In the genomic region with DNA sequence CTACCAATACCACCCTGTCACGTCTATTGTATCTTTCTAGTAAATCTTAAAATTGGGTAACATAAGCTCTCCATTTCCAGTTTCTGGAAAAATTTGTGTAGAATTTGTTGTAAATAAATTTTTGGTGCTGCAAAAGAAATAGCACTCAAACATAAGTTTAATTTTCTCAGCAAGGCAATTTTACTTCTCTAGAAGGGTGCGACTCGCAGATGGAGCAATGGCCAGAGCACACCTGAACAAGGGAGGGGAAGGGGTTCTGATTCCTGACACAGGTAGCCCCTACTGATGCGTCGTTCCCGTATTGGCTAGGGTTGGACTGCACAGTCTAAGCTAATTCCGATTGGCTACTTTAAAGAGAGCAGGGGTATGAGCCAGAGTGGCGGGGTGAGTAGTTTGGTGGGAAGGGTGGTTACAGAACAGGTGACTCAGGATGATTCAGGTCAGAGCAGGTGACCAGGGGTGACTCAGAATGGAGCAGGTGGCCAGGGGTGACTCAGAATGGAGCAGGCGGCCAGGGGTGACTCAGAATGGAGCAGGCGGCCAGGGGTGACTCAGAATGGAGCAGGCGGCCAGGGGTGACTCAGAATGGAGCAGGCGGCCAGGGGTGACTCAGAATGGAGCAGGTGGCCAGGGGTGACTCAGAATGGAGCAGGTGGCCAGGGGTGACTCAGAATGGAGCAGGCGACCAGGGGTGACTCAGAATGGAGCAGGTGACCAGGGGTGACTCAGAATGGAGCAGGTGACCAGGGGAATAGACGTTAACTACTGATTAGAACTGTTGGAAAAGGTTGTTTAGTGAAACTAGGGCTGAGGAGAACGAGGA, we compare ENCODE assay signal across 8 cellular contexts. TPM values are rescaled to one million over a fixed set of nuclear protein-coding genes. Genes with fewer than 3 reads are reported as not detected.
A peak's percentile ranks its signal among the peaks of the same experiment; 100 is the strongest.
DNase-seq lines count a peak whose midpoint lies in the region; ATAC-seq and TF ChIP-seq lines count a peak whose summit lies in the region.
"Not testable (repeated sequence)": the region's sequence is repeated elsewhere in the genome, so short reads cannot be mapped to it uniquely, and the experiment has no call there.

No MANE protein-coding gene starts in this region.

- peak overlapping the region; percentile 20 for H4K8ac ChIP-seq in neuronal stem cell (ENCODE audit: low read depth, low read length)

- H3K9me3 ChIP-seq in NT2/D1 (ENCODE audit: insufficient read depth, low read length), result peaks cover 20% of the 10 kb centered on the region
- H3K9me3 ChIP-seq in neuronal stem cell (replicated peaks in 1 of 2; ENCODE audit: control insufficient read depth in 2 of 2, insufficient read depth in 1 of 2, low read depth in 1 of 2, low read length in 2 of 2), result not testable (repeated sequence)

- H3K27me3 ChIP-seq in NT2/D1 (ENCODE audit: insufficient read depth, insufficient read length); neuronal stem cell (ENCODE audit: control insufficient read depth in 3 of 3, insufficient read depth in 3 of 3, low read depth in 1 of 3, low read length in 3 of 3): not testable (repeated sequence)

- not testable (repeated sequence) for TF ChIP-seq CTCF in astrocyte of the cerebellum (IDR thresholded peaks at IDR 0.05; ENCODE audit: low read depth, low read length, missing control alignments)

- not testable (repeated sequence) for H2BK15ac ChIP-seq in neuronal stem cell (ENCODE audit: low read length)

- DNase-seq in COLO668 (lab: John Stamatoyannopoulos, UW; ENCODE audit: unreplicated experiment), result peak; percentile 89
- peak; percentile 90 for DNase-seq in NT2/D1 (ENCODE audit: low read depth, low spot score)
- DNase-seq in activated CD4-positive, alpha-beta T cell treated with anti-CD3 and anti-CD28 coated beads, Interleukin-2, amount 50 U/mL, for 24 hours (ENCODE audit: low read depth in 1 of 2, low spot score in 1 of 2), result peak; percentile 64 to 74
- DNase-seq in astrocyte of the cerebellum (ENCODE audit: low read depth), result peak; percentile 84
- peak in 38 of 42 donors; percentile 30 to 87 (median 60) for DNase-seq in head of caudate nucleus
- peak; percentile 41 for DNase-seq in neuronal stem cell (ENCODE audit: low spot score)
- DNase-seq in stimulated activated CD8-positive, alpha-beta memory T cell treated with anti-CD3 and anti-CD28 coated beads, Interleukin-2, amount 100 ng/mL, for 1 hour (ENCODE audit: low read depth in 2 of 2), result peak; percentile 66 to 74

- H3K4ac ChIP-seq in neuronal stem cell (ENCODE audit: low read length), result not testable (repeated sequence)

- not testable (repeated sequence) for H2BK5ac ChIP-seq in neuronal stem cell (ENCODE audit: low read length)

- not testable (repeated sequence) for H3K4me3 ChIP-seq in NT2/D1 (ENCODE audit: insufficient read length, low read depth); astrocyte of the cerebellum (ENCODE audit: low read depth, low read length); neuronal stem cell (ENCODE audit: low read length in 2 of 2)

- not testable (repeated sequence) for H2BK12ac ChIP-seq in neuronal stem cell (ENCODE audit: low read length)

- WGBS in neuronal stem cell (ENCODE audit: extremely low coverage in 2 of 2, insufficient read length in 2 of 2, insufficient replicate concordance in 1 of 2), 2 donors, result no CpG with 5 or more reads among the region's 15 CpGs

- H3K9ac ChIP-seq in NT2/D1 (ENCODE audit: insufficient read length, low read depth); neuronal stem cell (ENCODE audit: low read depth, low read length, poor library complexity): not testable (repeated sequence)

- H3K23ac ChIP-seq in neuronal stem cell (ENCODE audit: low read depth, low read length, poor library complexity), result peak overlapping the region; percentile 13

- peak overlapping the region; percentile 6 for H3K18ac ChIP-seq in neuronal stem cell (ENCODE audit: low read length)

- not testable (repeated sequence) for H2AK5ac ChIP-seq in neuronal stem cell (ENCODE audit: low read depth, low read length)

- not testable (repeated sequence) for H3K79me1 ChIP-seq in neuronal stem cell (ENCODE audit: low read depth, low read length)

- H2BK120ac ChIP-seq in neuronal stem cell (ENCODE audit: low read depth, low read length), result not testable (repeated sequence)

- peak; percentile 42 for ATAC-seq in HG03175 (IDR thresholded peaks at IDR 0.05; ENCODE audit: unreplicated experiment)

- not testable (repeated sequence) for H4K91ac ChIP-seq in neuronal stem cell (ENCODE audit: low read depth, low read length, poor library complexity)

- H3K4me1 ChIP-seq in NT2/D1 (ENCODE audit: insufficient read depth, insufficient read length); neuronal stem cell (ENCODE audit: control insufficient read depth in 2 of 2, insufficient read depth in 1 of 2, low read depth in 1 of 2, low read length in 2 of 2): not testable (repeated sequence)

- intact Hi-C loops in head of caudate nucleus (cut with DNase I), result not testable (repeated sequence)

- not testable (repeated sequence) for H3K36me3 ChIP-seq in NT2/D1 (ENCODE audit: insufficient read depth, insufficient read length, low read length); neuronal stem cell (replicated peaks in 1 of 2; ENCODE audit: control insufficient read depth in 2 of 2, insufficient read depth in 2 of 2, low read length in 2 of 2)

- not testable (repeated sequence) for H2AFZ ChIP-seq in neuronal stem cell (ENCODE audit: low read length)

- not testable (repeated sequence) for H3K27ac ChIP-seq in neuronal stem cell (replicated peaks; ENCODE audit: low read length)

- H3K14ac ChIP-seq in neuronal stem cell (ENCODE audit: low read length), result not testable (repeated sequence)

- H3K4me2 ChIP-seq in neuronal stem cell (ENCODE audit: insufficient read depth, low read length, poor library complexity, severe bottlenecking), result not testable (repeated sequence)

- in situ Hi-C loops in astrocyte of the cerebellum (cut with HindIII; ENCODE audit: low sequenced_read_pairs), result not testable (repeated sequence)

RNA-seq across cellular contexts. Expression of gene NID1, which starts 32.0 kb away (rescaled TPM):
- 68.7 TPM for polyA plus RNA-seq in neuronal stem cell (2013, experiment 1 of 2)
- polyA plus RNA-seq in neuronal stem cell (2013, experiment 2 of 2), result 68.7 TPM

RNA-seq across cellular contexts. Expression of gene GPR137B, which starts 45.5 kb away (rescaled TPM):
- 7.5 TPM for polyA plus RNA-seq in neuronal stem cell (2013, experiment 1 of 2)
- 7.2 TPM for polyA plus RNA-seq in neuronal stem cell (2013, experiment 2 of 2)
